ENCODE assay signal across 1 cellular context in genomic region chr1:201137579-201138310, GRCh38.
TF ChIP-seq lines count a peak whose summit lies in the region.

No MANE protein-coding gene starts in this region.

TF ChIP-seq in HepG2, 621 proteins besides CTCF, POLR2A, EP300 and RAD21:
- TF ChIP-seq CEBPG (CRISPR knock-in tag; IDR thresholded peaks at IDR 0.05) (no peak), PATZ1 (CRISPR knock-in tag; IDR thresholded peaks at IDR 0.05) (no peak), ZNF549 (CRISPR knock-in tag; IDR thresholded peaks at IDR 0.05) (no peak), ETS1 (CRISPR knock-in tag; IDR thresholded peaks at IDR 0.05) (no peak), GZF1 (CRISPR knock-in tag; IDR thresholded peaks at IDR 0.05) (no peak), ZNF569 (CRISPR knock-in tag; IDR thresholded peaks at IDR 0.05; ENCODE audit: borderline replicate concordance) (no peak), ZNF160 (CRISPR knock-in tag; IDR thresholded peaks at IDR 0.05) (no peak), PRDM4 (CRISPR knock-in tag; IDR thresholded peaks at IDR 0.05; ENCODE audit: borderline replicate concordance) (no peak), XRCC5 (optimal IDR thresholded peaks at IDR 0.05; ENCODE audit: low read length) (no peak)
